Comparison of ENCODE assay signal across 25 cellular contexts in the genomic region with DNA sequence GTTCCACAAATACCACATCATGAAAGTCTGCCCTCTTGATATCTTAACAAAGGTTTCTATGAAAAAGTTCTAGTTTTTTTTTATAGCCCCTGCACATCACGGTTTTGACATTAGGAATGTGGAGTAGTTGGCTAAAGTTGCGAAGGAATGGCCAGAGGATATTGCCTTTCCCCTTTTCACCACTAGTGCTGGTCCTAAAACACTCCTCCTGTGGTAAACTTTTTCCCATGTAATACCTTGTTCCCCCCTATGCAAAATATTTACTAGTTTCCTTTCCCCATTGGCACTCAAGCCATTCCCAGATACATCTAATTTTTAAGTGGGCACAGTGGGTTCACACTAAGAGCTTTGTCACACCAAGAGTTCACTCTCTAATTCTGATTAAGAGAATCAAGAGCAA. TPM values are rescaled to one million over a fixed set of nuclear protein-coding genes. Genes with fewer than 3 reads are reported as not detected.
"Had no signal": no experiment of that assay in that cellular context is flagged by ENCODE, and none has a peak within 500 bp of the region (broad histone marks: within the 10 kb centered on the region; RNA-seq: fewer than 3 reads in every experiment).

No MANE protein-coding gene starts in this region.

- H3K4me1 ChIP-seq: body of pancreas, left lung, parathyroid adenoma, upper lobe of right lung had no signal

- DNase-seq: activated CD4-positive, alpha-beta T cell treated with anti-CD3 and anti-CD28 coated beads for 1 hour; activated CD4-positive, alpha-beta T cell treated with anti-CD3 and anti-CD28 coated beads, Interleukin-2, amount 50 U/mL, for 1 hour; activated effector memory CD4-positive, alpha-beta T cell treated with Interleukin-2 at 50 U/mL for 16 hours; activated naive CD4-positive, alpha-beta T cell treated with anti-CD3 and anti-CD28 coated beads for 36 hours; activated T-cell treated with anti-CD3 and anti-CD28 coated beads, Interleukin-2, amount 50 U/mL, for 4 hours; body of pancreas; foreskin keratinocyte; kidney glomerular epithelial cell; left lung; midbrain; nucleus accumbens; right cardiac atrium; stimulated activated CD4-positive, alpha-beta T cell treated with anti-CD3 and anti-CD28 coated beads, Interleukin-4, amount 100 ng/mL, for 24 hours; stimulated activated naive CD8-positive, alpha-beta T cell treated with anti-CD3 and anti-CD28 coated beads, Interleukin-15, Interleukin-2, amounts not matched to agents 100 U/mL and 50 U/mL, for 24 hours; T-helper 1 cell; upper lobe of right lung; WERI-Rb-1 had no signal

- H3K4me3 Mint-ChIP-seq: activated naive CD4-positive, alpha-beta T cell treated with anti-CD3 and anti-CD28 coated beads for 36 hours; activated T-cell treated with anti-CD3 and anti-CD28 coated beads, Interleukin-2, amount 50 U/mL, for 4 hours; nephron had no signal

- H3K4me3 ChIP-seq: body of pancreas, hepatocyte, left lung, upper lobe of right lung had no signal

- H3K27ac ChIP-seq: foreskin keratinocyte, hepatocyte, left lung, parathyroid adenoma, upper lobe of right lung, WERI-Rb-1 had no signal

- H3K9me3 ChIP-seq: body of pancreas, left lung, upper lobe of right lung had no signal

- H3K4me1 Mint-ChIP-seq: nephron had no signal

- H3K27ac Mint-ChIP-seq: activated naive CD4-positive, alpha-beta T cell treated with anti-CD3 and anti-CD28 coated beads for 36 hours; nephron had no signal

- H3K27me3 ChIP-seq: body of pancreas, foreskin keratinocyte, hepatocyte, left lung, upper lobe of right lung had no signal

- ATAC-seq: activated T-cell treated with anti-CD3 and anti-CD28 coated beads, Interleukin-2, amount 50 U/mL, for 4 hours; body of pancreas; foreskin keratinocyte; left lung; right cardiac atrium; stimulated activated naive CD8-positive, alpha-beta T cell treated with anti-CD3 and anti-CD28 coated beads, Interleukin-15, Interleukin-2, amounts not matched to agents 100 U/mL and 50 U/mL, for 24 hours; upper lobe of right lung had no signal

- H3K9me3 Mint-ChIP-seq: activated naive CD4-positive, alpha-beta T cell treated with anti-CD3 and anti-CD28 coated beads for 36 hours; activated T-cell treated with anti-CD3 and anti-CD28 coated beads, Interleukin-2, amount 50 U/mL, for 4 hours; nephron had no signal

RNA-seq across cellular contexts. Expression of a gene that starts 37.1 kb away (rescaled TPM):
- total RNA-seq: activated naive CD4-positive, alpha-beta T cell treated with anti-CD3 and anti-CD28 coated beads for 36 hours; body of pancreas; cardiac septum; chondrocyte; foreskin keratinocyte; left lung; lung microvascular endothelial cell; pulmonary artery endothelial cell; right cardiac atrium; subcutaneous adipose tissue; upper lobe of right lung had no signal
- polyA plus RNA-seq: foreskin keratinocyte, right cardiac atrium had no signal

RNA-seq across cellular contexts. Expression of a gene that starts 57.7 kb away (rescaled TPM):
- total RNA-seq: body of pancreas, foreskin keratinocyte, lung microvascular endothelial cell, pulmonary artery endothelial cell, right cardiac atrium, subcutaneous adipose tissue, upper lobe of right lung had no signal
- polyA plus RNA-seq: right cardiac atrium had no signal
